In the genomic region with DNA sequence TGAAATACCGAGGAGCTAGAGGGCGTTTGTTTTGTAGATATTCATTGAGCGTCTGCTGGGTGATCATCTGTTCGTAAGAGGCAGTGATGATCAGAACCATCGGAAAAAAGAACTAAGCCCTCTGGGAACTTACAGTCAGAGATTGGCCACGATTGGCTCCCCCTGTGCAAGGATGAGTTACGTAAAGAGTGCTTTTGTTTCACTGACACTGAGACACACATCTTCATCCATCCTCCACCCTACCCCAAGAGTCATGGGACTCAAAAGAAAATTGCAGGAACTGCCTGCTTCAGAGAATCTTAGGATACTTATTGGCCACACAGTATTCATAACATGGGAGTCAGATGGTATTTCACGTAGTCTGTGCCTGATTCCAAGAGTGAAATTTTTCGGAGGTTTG, we compare ENCODE assay signal across 24 cellular contexts.
"Had no signal": no experiment of that assay in that cellular context is flagged by ENCODE, and none has a peak within 500 bp of the region (broad histone marks: within the 10 kb centered on the region; RNA-seq: fewer than 3 reads in every experiment).

No MANE protein-coding gene starts in this region.

- H3K9me3 ChIP-seq: colonic mucosa, esophagus muscularis mucosa, gastrocnemius medialis, heart right ventricle, left lung, lower lobe of right lung, mucosa of descending colon had no signal

- H3K27me3 ChIP-seq: esophagus muscularis mucosa, foreskin keratinocyte, gastrocnemius medialis, left lung had no signal

- H3K4me3 Mint-ChIP-seq: mesothelial cell of epicardium, naive B cell had no signal

- H3K27ac ChIP-seq: colonic mucosa, esophagus muscularis mucosa, foreskin keratinocyte, gastrocnemius medialis, heart right ventricle, left lung, lower lobe of right lung had no signal

- DNase-seq: colonic mucosa; cortex of kidney; dermis blood vessel endothelial cell; dorsolateral prefrontal cortex; effector CD4-positive, alpha-beta T cell; effector memory CD4-positive, alpha-beta T cell; foreskin keratinocyte; gastrocnemius medialis; glutamatergic neuron; head of caudate nucleus; heart right ventricle; hippocampal formation; left cardiac atrium; left lung; left ventricle myocardium superior; lower lobe of right lung; mesenchymal stem cell; mucosa of descending colon; naive B cell had no signal

- H3K4me3 ChIP-seq: colonic mucosa, dorsolateral prefrontal cortex, esophagus muscularis mucosa, gastrocnemius medialis, heart right ventricle, left lung, lower lobe of right lung, mucosa of descending colon had no signal

- H3K36me3 ChIP-seq: colonic mucosa, esophagus muscularis mucosa, gastrocnemius medialis, heart right ventricle, left lung, lower lobe of right lung had no signal

- H3K4me1 ChIP-seq: colonic mucosa, esophagus muscularis mucosa, foreskin keratinocyte, gastrocnemius medialis, heart right ventricle, left lung, lower lobe of right lung had no signal

- ATAC-seq: foreskin keratinocyte, gastrocnemius medialis, heart right ventricle, left cardiac atrium, left lung, left ventricle myocardium superior, lower lobe of right lung, mucosa of descending colon had no signal

- H3K36me3 Mint-ChIP-seq: mesothelial cell of epicardium had no signal

- H3K4me1 Mint-ChIP-seq: mesothelial cell of epicardium, naive B cell had no signal

- FAIRE-seq: endothelial cell of umbilical vein, islet of Langerhans, keratinocyte had no signal

- H3K27ac Mint-ChIP-seq: mesothelial cell of epicardium, naive B cell had no signal
